Comparison of ENCODE assay signal across 19 cellular contexts in genomic region chr21:46161180-46161799, GRCh38. TPM values are rescaled to one million over a fixed set of nuclear protein-coding genes. Genes with fewer than 3 reads are reported as not detected.
DNase-seq lines count a peak whose midpoint lies in the region; ATAC-seq, FAIRE-seq and TF ChIP-seq lines count a peak whose summit lies in the region.
"Had no signal": no experiment of that assay in that cellular context is flagged by ENCODE, and none has a peak within 500 bp of the region (broad histone marks: within the 10 kb centered on the region; RNA-seq: fewer than 3 reads in every experiment).

No MANE protein-coding gene starts in this region.

- H4K20me1 ChIP-seq in K562 (replicated peaks; ENCODE audit: control insufficient read depth, insufficient read depth, low read length) (no peaks in the 10 kb centered on the region), OCI-LY7 (ENCODE audit: insufficient read depth, low read length) (no peaks in the 10 kb centered on the region)

- peaks cover 60% of the 10 kb centered on the region; the same call in 2 of the 3 replicates for H3K36me3 ChIP-seq in K562 (ENCODE audit: control insufficient read depth, insufficient read depth, low read length)
- no peaks in the 10 kb centered on the region for H3K36me3 ChIP-seq in OCI-LY7 (ENCODE audit: insufficient read depth, low read length)
- H3K36me3 ChIP-seq: breast epithelium had no signal

- TSS peak; percentile 47 for BruUV-seq in K562 (replicated peaks; lab: Mats Ljungman, UMichigan)
- no TSS peak for BruUV-seq in OCI-LY7 (replicated peaks; lab: Mats Ljungman, UMichigan)

- peaks cover 0 to 24% of the 10 kb centered on the region in 2 experiments; a peak in 3 of 5 replicates for H3K4me1 ChIP-seq in K562 (replicated peaks in 1 of 2; ENCODE audit: control insufficient read depth in 2 of 2, insufficient read depth in 2 of 2, low read length in 2 of 2)
- no peaks in the 10 kb centered on the region for H3K4me1 ChIP-seq in OCI-LY7 (ENCODE audit: insufficient read depth, low read length, poor library complexity, severe bottlenecking)
- H3K4me1 ChIP-seq: breast epithelium had no signal

- WGBS in K562 (ENCODE audit: insufficient coverage, low coverage, missing lambda C conversion rate), result 100% methylated on average over 15 of the region's 68 CpGs

- H3K9ac ChIP-seq in K562 (ENCODE audit: insufficient read depth in 1 of 2, low read depth in 2 of 2, low read length in 2 of 2), result no peak overlapping the region

- H3K27ac ChIP-seq in K562 (ENCODE audit: extremely low read depth, low read depth, low read length) (no peak overlapping the region), OCI-LY7 (ENCODE audit: low read depth, low read length, poor library complexity, severe bottlenecking) (no peak overlapping the region)
- H3K27ac ChIP-seq: 22Rv1, breast epithelium had no signal

- no peaks in the 10 kb centered on the region for H3K27me3 ChIP-seq in K562 (ENCODE audit: control insufficient read depth in 2 of 2, insufficient read depth in 2 of 2, low read length in 2 of 2)
- H3K27me3 ChIP-seq: breast epithelium had no signal

- intact Hi-C loops in K562 (cut with micrococcal nuclease) (no loop called here), posterior vena cava (cut with DNase I) (loop anchor here in 1 of 2 donors (10.0 kb wide), 1 partner anchor 436 kb away; no protein-coding TSS in a partner anchor), OCI-LY7 (cut with micrococcal nuclease; ENCODE audit: unreplicated experiment) (no loop called here)

- TF ChIP-seq RAD21 in K562 (CRISPR knock-in tag; conservative IDR thresholded peaks at IDR 0.05 in 1 of 2, IDR thresholded peaks at IDR 0.05 in 1 of 2), result no peak

- in situ Hi-C loops in K562 (cut with MboI), result no loop called here

- H3K4me2 ChIP-seq in K562 (ENCODE audit: insufficient read depth, low read length), result no peak overlapping the region
- no peak overlapping the region for H3K4me2 ChIP-seq in OCI-LY7 (ENCODE audit: low read length)

- H3K9me1 ChIP-seq in K562 (ENCODE audit: control insufficient read depth, insufficient read depth, low read length), result no peaks in the 10 kb centered on the region

- FAIRE-seq in K562 (lab: Jason Lieb, UNC), result no peak
- FAIRE-seq: islet of Langerhans had no signal

- H3K9me3 ChIP-seq in K562 (replicated peaks; ENCODE audit: control insufficient read depth, insufficient read depth, low read depth, low read length), result peaks cover 15% of the 10 kb centered on the region
- peaks cover 3% of the 10 kb centered on the region; the same call in 1 of the 2 replicates for H3K9me3 ChIP-seq in OCI-LY7 (ENCODE audit: low read length)
- H3K9me3 ChIP-seq: breast epithelium had no signal

- TF ChIP-seq EP300 in K562 (IDR thresholded peaks at IDR 0.05; ENCODE audit: low read length), result no peak

- CTCF ChIA-PET in K562 (lab: Yijun Ruan, JAX; ENCODE audit: low intra/inter-chr PET ratio) (interaction anchor here (0.5 kb wide), 1 partner anchor 91 kb away, joined by 4 read pairs; no protein-coding TSS in a partner anchor), OCI-LY7 (lab: Charles Lee; ENCODE audit: unreplicated experiment) (no interaction called here)

- ATAC-seq in K562 (no peak), HG02610 (IDR thresholded peaks at IDR 0.05; ENCODE audit: unreplicated experiment) (no peak)
- ATAC-seq: activated T-helper 17 cell treated with anti-CD3 and anti-CD28 coated beads, Interleukin-2, amount 50 U/mL, for 72 hours; stimulated activated effector memory CD8-positive, alpha-beta T cell treated with anti-CD3 and anti-CD28 coated beads, Interleukin-12 subunit alpha, Interleukin-12 subunit beta, amount 100 ng/mL, for 72 hours had no signal

- no peak for TF ChIP-seq POLR2A in K562 (conservative IDR thresholded peaks at IDR 0.05)

- no peaks in the 10 kb centered on the region for H3K9me2 ChIP-seq in OCI-LY7 (ENCODE audit: insufficient read depth, low read length)

- H3K4me3 ChIP-seq in K562 (no peak overlapping the region), OCI-LY7 (ENCODE audit: low read depth, low read length, poor library complexity, severe bottlenecking) (no peak overlapping the region)

- no peak for TF ChIP-seq CTCF in K562 (IDR thresholded peaks at IDR 0.05 in 2 of 3, conservative IDR thresholded peaks at IDR 0.05 in 1 of 3; ENCODE audit: insufficient read depth in 2 of 3, low read depth in 1 of 3, low read length in 3 of 3)
- TF ChIP-seq CTCF in OCI-LY7 (conservative IDR thresholded peaks at IDR 0.05; ENCODE audit: low read length), result no peak

- peak; percentile 10 for DNase-seq in DMS79 treated with DMSO at 0.1 percent for 48 hours (lab: John Stamatoyannopoulos, UW)
- no peak for DNase-seq in DMS79 (lab: John Stamatoyannopoulos, UW)
- peak; percentile 39 for DNase-seq in D341Med (ENCODE audit: low spot score)
- DNase-seq in K562 (ENCODE audit: extremely low read depth in 1 of 4, low spot score in 3 of 4), result no peak
- peak; percentile 75 for DNase-seq in posterior vena cava (ENCODE audit: low spot score)
- DNase-seq in cortex of kidney (lab: John Stamatoyannopoulos, UW), result no peak
- DNase-seq in OCI-LY7 (ENCODE audit: low spot score), result no peak
- DNase-seq: activated CD4-positive, alpha-beta T cell treated with anti-CD3 and anti-CD28 coated beads for 48 hours; HCEC 1CT; KBM-7; NCI-H1105 treated with DMSO at 0.1 percent for 48 hours; NCI-H510A; stimulated activated CD4-positive, alpha-beta T cell treated with anti-CD3 and anti-CD28 coated beads, Interleukin-4, amount 100 ng/mL, for 24 hours had no signal

- H3K79me2 ChIP-seq in K562 (ENCODE audit: control insufficient read depth, insufficient read depth, low read length) (peaks cover 8% of the 10 kb centered on the region; the same call in 1 of the 3 replicates), OCI-LY7 (ENCODE audit: insufficient read depth, low read depth, low read length) (no peaks in the 10 kb centered on the region)

- H2AFZ ChIP-seq in K562 (ENCODE audit: low read depth, low read length), result no peak overlapping the region
- no peak overlapping the region for H2AFZ ChIP-seq in OCI-LY7 (ENCODE audit: low read length)

- POLR2A ChIA-PET in K562 (lab: Yijun Ruan, JAX) (interaction anchor here (0.6 kb wide), 1 partner anchor 12 kb away, joined by 3 read pairs; no protein-coding TSS in a partner anchor), OCI-LY7 (lab: Charles Lee) (no interaction called here)

TF ChIP-seq in K562, 482 proteins besides CTCF, POLR2A, EP300 and RAD21 (continues in another document):
- peak; percentile 39 for TF ChIP-seq PRPF4 (IDR thresholded peaks at IDR 0.05; ENCODE audit: insufficient read depth, low read depth, low read length, poor library complexity, severe bottlenecking)

RNA-seq across cellular contexts. Expression of gene FTCD, which starts 5.9 kb away (rescaled TPM):
- 5.4 and 12.8 TPM in 2 replicates for total RNA-seq in K562 (2011; cell fraction: chromatin; rRNA removed; ENCODE audit: low replicate concordance)
- 7.2 and 7.5 TPM in 2 replicates for total RNA-seq in K562 (2011; cell fraction: nucleolus; rRNA removed)
- total RNA-seq in K562 (2011; cell fraction: nucleoplasm; rRNA removed), result 3.4 and 5.4 TPM in 2 replicates
- total RNA-seq in K562 (2014; rRNA removed), result not detected in 2 replicates
- not detected in 2 replicates for total RNA-seq in K562 (2014; rRNA removed; fragmentation: Illumina TruSeq; extraction: Trizol)
- total RNA-seq in K562 (2015; rRNA removed; fragmentation: Illumina TruSeq; extraction: Trizol), result 0.08 and 0.25 TPM in 2 replicates
- total RNA-seq in K562 (2021), result 0.74 and 1.1 TPM in 2 replicates
- polyA plus RNA-seq in K562 (2011; rRNA removed), result 0.11 and 0.41 TPM in 2 replicates
- polyA plus RNA-seq in K562 (2011; cell fraction: cytosol; rRNA removed), result 0.19 and 0.69 TPM in 2 replicates
- 2.6 and 3.7 TPM in 2 replicates for polyA plus RNA-seq in K562 (2011; cell fraction: nucleus; rRNA removed)
- 1.5 and 3.0 TPM in 2 replicates for polyA plus RNA-seq in K562 (2012)
- polyA plus RNA-seq in K562 (2014; fragmentation: Illumina TruSeq; extraction: Trizol), result not detected in 2 replicates
- not detected for polyA plus RNA-seq in K562 (2014; fragmentation: Nextera tagmentation; extraction: Ambion mirVana)
- polyA plus RNA-seq in K562 (2014; rRNA removed), result 0.50 and 1.6 TPM in 2 replicates
- 0.49 TPM in 1 of 2 replicates, not detected in the other for polyA minus RNA-seq in K562 (2011; rRNA and poly(A)+ RNA removed)
- not detected in 2 replicates for polyA minus RNA-seq in K562 (2011; cell fraction: cytosol; rRNA and poly(A)+ RNA removed)
- 0.54 and 0.56 TPM in 2 replicates for polyA minus RNA-seq in K562 (2011; cell fraction: nucleus; rRNA and poly(A)+ RNA removed)
- 1 to 10 TPM in 1 of 2 donors, under 1 TPM in 1; 0.29 to 1.2 TPM for total RNA-seq in posterior vena cava
- total RNA-seq in OCI-LY7 (2014; rRNA removed; shearing (Covaris generic)), result 0.06 and 0.21 TPM in 2 replicates
- 0.41 and 1.1 TPM in 2 replicates for total RNA-seq in OCI-LY7 (2022)

RNA-seq across cellular contexts. Expression of gene SPATC1L, which starts 23.0 kb away (rescaled TPM):
- 20.1 and 44.2 TPM in 2 replicates for total RNA-seq in K562 (2011; cell fraction: chromatin; rRNA removed; ENCODE audit: low replicate concordance)
- total RNA-seq in K562 (2011; cell fraction: nucleolus; rRNA removed), result 39.1 and 40.0 TPM in 2 replicates
- total RNA-seq in K562 (2011; cell fraction: nucleoplasm; rRNA removed), result 28.1 and 28.7 TPM in 2 replicates
- total RNA-seq in K562 (2014; rRNA removed) (63.7 and 104 TPM in 2 replicates), K562 (2014; rRNA removed; fragmentation: Illumina TruSeq; extraction: Trizol) (10.4 and 12.6 TPM in 2 replicates), K562 (2015; rRNA removed; fragmentation: Illumina TruSeq; extraction: Trizol) (29.7 and 31.9 TPM in 2 replicates), K562 (2021) (118 and 121 TPM in 2 replicates), posterior vena cava (10 to 100 TPM in 1 of 2 donors, 1 to 10 TPM in 1; 8.4 to 10.9 TPM), OCI-LY7 (2022) (8.3 and 10.4 TPM in 2 replicates)
- polyA plus RNA-seq in K562 (2011; rRNA removed) (6.7 and 23.0 TPM in 2 replicates), K562 (2014; fragmentation: Illumina TruSeq; extraction: Trizol) (38.3 and 84.8 TPM in 2 replicates), K562 (2014; fragmentation: Nextera tagmentation; extraction: Ambion mirVana) (under 1 TPM in 1 of 2 experiments, not detected in 1; 0.14 TPM), K562 (2014; rRNA removed) (40.6 and 50.4 TPM in 2 replicates)
- polyA plus RNA-seq in K562 (2011; cell fraction: cytosol; rRNA removed), result 22.2 and 53.4 TPM in 2 replicates
- polyA plus RNA-seq in K562 (2011; cell fraction: nucleus; rRNA removed), result 41.7 and 48.0 TPM in 2 replicates
- 94.4 and 104 TPM in 2 replicates for polyA plus RNA-seq in K562 (2012)
- polyA minus RNA-seq in K562 (2011; rRNA and poly(A)+ RNA removed), result 4.8 and 6.1 TPM in 2 replicates
- polyA minus RNA-seq in K562 (2011; cell fraction: cytosol; rRNA and poly(A)+ RNA removed), result 45.0 and 94.2 TPM in 2 replicates
- 10.6 and 16.9 TPM in 2 replicates for polyA minus RNA-seq in K562 (2011; cell fraction: nucleus; rRNA and poly(A)+ RNA removed)
- 2.0 and 4.7 TPM in 2 replicates for total RNA-seq in OCI-LY7 (2014; rRNA removed; shearing (Covaris generic))

Comparison
In these comparisons a context has a peak if more than half of its experiments do, and no peak if none do; other contexts are left out.
1. DNase-seq: peak in DMS79 treated with DMSO at 0.1 percent for 48 hours (single experiment), D341Med (single experiment) and posterior vena cava (single experiment); none in DMS79 (single experiment), K562 (0 of 4), cortex of kidney (single experiment) and OCI-LY7 (single experiment).